11 cellular contexts compared by ENCODE assay signal in the genomic region with DNA sequence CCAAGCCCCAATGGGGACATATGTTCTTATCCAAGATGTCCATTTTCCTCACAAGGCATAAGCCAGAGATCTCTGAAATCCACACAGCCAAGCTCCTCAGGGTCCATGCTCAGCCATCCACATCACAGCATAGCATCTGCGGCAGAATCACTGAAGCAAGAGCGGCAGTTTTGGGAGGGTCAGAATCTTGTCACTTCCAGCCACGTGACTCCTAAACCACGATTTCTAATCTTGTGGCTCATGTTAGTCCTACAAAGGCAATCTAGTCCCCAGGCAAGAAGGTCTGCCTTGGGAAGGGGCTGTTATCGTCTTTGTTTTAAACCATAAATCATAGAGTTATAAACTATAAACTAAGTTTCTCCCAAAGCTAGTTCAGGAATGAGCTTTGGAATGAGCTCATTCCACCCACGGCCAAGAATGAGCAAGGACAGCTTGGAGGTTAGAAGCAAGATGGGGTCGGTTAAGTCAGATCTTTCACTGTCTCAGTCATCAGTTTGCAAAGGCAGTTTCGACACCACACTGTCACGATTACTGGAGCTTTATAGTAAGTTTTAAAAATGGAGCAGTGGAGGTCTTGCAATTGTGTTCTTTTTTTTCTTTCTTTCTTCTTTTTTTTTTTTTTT. TPM values are rescaled to one million over a fixed set of nuclear protein-coding genes. Genes with fewer than 3 reads are reported as not detected.
DNase-seq lines count a peak whose midpoint lies in the region; ATAC-seq and TF ChIP-seq lines count a peak whose summit lies in the region.
"Had no signal": no experiment of that assay in that cellular context is flagged by ENCODE, and none has a peak within 500 bp of the region (broad histone marks: within the 10 kb centered on the region; RNA-seq: fewer than 3 reads in every experiment).

No MANE protein-coding gene starts in this region.

- no peaks in the 10 kb centered on the region for H3K36me3 ChIP-seq in osteoblast (ENCODE audit: insufficient read depth, low read length)
- H3K36me3 ChIP-seq: right atrium auricular region, thoracic aorta had no signal

- H3K4me3 Mint-ChIP-seq in stimulated activated naive CD8-positive, alpha-beta T cell treated with anti-CD3 and anti-CD28 coated beads, Interleukin-15, amount 100 ng/mL, for 72 hours, result no peak overlapping the region
- H3K4me3 Mint-ChIP-seq: WTC11 had no signal

- peak overlapping the region; percentile 48 for H3K4me2 ChIP-seq in osteoblast (ENCODE audit: insufficient read depth, low read length)

- H3K4me3 ChIP-seq in choroid plexus epithelial cell (ENCODE audit: low read depth, low read length) (no peak overlapping the region), osteoblast (ENCODE audit: insufficient read depth, low read length) (no peak overlapping the region)
- H3K4me3 ChIP-seq: right atrium auricular region, thoracic aorta had no signal

- no peak for TF ChIP-seq CTCF in choroid plexus epithelial cell (conservative IDR thresholded peaks at IDR 0.05; ENCODE audit: low read depth, low read length)
- no peak for TF ChIP-seq CTCF in osteoblast (IDR thresholded peaks at IDR 0.05; ENCODE audit: extremely low read depth, low read depth, low read length)

- no peaks in the 10 kb centered on the region for H3K79me2 ChIP-seq in osteoblast (ENCODE audit: insufficient read depth, low read length)

- peaks cover 25% of the 10 kb centered on the region for H3K4me1 ChIP-seq in osteoblast (ENCODE audit: insufficient read depth, low read length)

- H3K4me1 Mint-ChIP-seq in stimulated activated naive CD8-positive, alpha-beta T cell treated with anti-CD3 and anti-CD28 coated beads, Interleukin-15, amount 100 ng/mL, for 72 hours, result no peaks in the 10 kb centered on the region

- in situ Hi-C loops in Caki2 (cut with HindIII; ENCODE audit: low pct_unique_long_range_greater_than_20kb, low sequenced_read_pairs), result loop anchor here (25.0 kb wide), 1 partner anchor 239 kb away; the partner anchor contains the start of gene USP36

- H3K27me3 Mint-ChIP-seq in stimulated activated naive CD8-positive, alpha-beta T cell treated with anti-CD3 and anti-CD28 coated beads, Interleukin-15, amount 100 ng/mL, for 72 hours, result peaks cover 16% of the 10 kb centered on the region

- ATAC-seq in stimulated activated naive CD8-positive, alpha-beta T cell treated with anti-CD3 and anti-CD28 coated beads, Interleukin-15, amount 100 ng/mL, for 72 hours, result no peak
- ATAC-seq in HG02973 (IDR thresholded peaks at IDR 0.05; ENCODE audit: unreplicated experiment) (no peak), HG02885 (IDR thresholded peaks at IDR 0.05; ENCODE audit: poor library complexity, unreplicated experiment) (no peak)

- no peaks in the 10 kb centered on the region for H3K9me3 ChIP-seq in osteoblast (ENCODE audit: low read depth, low read length)
- H3K9me3 ChIP-seq: right atrium auricular region, thoracic aorta had no signal

- DNase-seq in Caki2 (ENCODE audit: low read depth), result peak; percentile 32
- peak; percentile 31 for DNase-seq in M059J (ENCODE audit: low read depth)
- DNase-seq in choroid plexus epithelial cell (ENCODE audit: low read depth), result peak; percentile 42
- DNase-seq in osteoblast (ENCODE audit: insufficient read length, low spot score, missing footprints), result peak; percentile 84
- no peak for DNase-seq in stimulated activated naive CD8-positive, alpha-beta T cell treated with anti-CD3 and anti-CD28 coated beads, Interleukin-15, amount 100 ng/mL, for 72 hours
- no peak for DNase-seq in activated effector memory CD4-positive, alpha-beta T cell treated with Interleukin-2 at 50 U/mL for 16 hours

- no peaks in the 10 kb centered on the region for H4K20me1 ChIP-seq in osteoblast (ENCODE audit: insufficient read depth, low read length)

- H3K27ac ChIP-seq in osteoblast (ENCODE audit: low read depth, low read length), result peak overlapping the region; percentile 58
- H3K27ac ChIP-seq: right atrium auricular region, thoracic aorta had no signal

- H3K9me3 Mint-ChIP-seq in stimulated activated naive CD8-positive, alpha-beta T cell treated with anti-CD3 and anti-CD28 coated beads, Interleukin-15, amount 100 ng/mL, for 72 hours, result no peaks in the 10 kb centered on the region
- H3K9me3 Mint-ChIP-seq: WTC11 had no signal

- no peak overlapping the region for H3K27ac Mint-ChIP-seq in stimulated activated naive CD8-positive, alpha-beta T cell treated with anti-CD3 and anti-CD28 coated beads, Interleukin-15, amount 100 ng/mL, for 72 hours

- H3K27me3 ChIP-seq in osteoblast (ENCODE audit: insufficient read depth, low read length), result no peaks in the 10 kb centered on the region
- H3K27me3 ChIP-seq: right atrium auricular region had no signal

- peak overlapping the region; percentile 69 for H2AFZ ChIP-seq in osteoblast (ENCODE audit: low read length)

RNA-seq across cellular contexts. Expression of gene DNAH17, which starts 20.8 kb away (rescaled TPM):
- total RNA-seq in Caki2 (2014; rRNA removed; shearing (Covaris generic); ENCODE audit: low replicate concordance), result 0.41 TPM in 1 of 2 replicates, not detected in the other
- 0.05 TPM in 1 of 2 replicates, not detected in the other for total RNA-seq in M059J (2014; rRNA removed; shearing (Covaris generic))
- total RNA-seq in osteoblast, result under 0.01 TPM in 2 replicates

Comparison
In these comparisons a context has a peak if more than half of its experiments do, and no peak if none do; other contexts are left out.
1. DNase-seq: peak in Caki2 (single experiment), M059J (single experiment), choroid plexus epithelial cell (single experiment) and osteoblast (single experiment); none in stimulated activated naive CD8-positive, alpha-beta T cell treated with anti-CD3 and anti-CD28 coated beads, Interleukin-15, amount 100 ng/mL, for 72 hours (0 of 2) and activated effector memory CD4-positive, alpha-beta T cell treated with Interleukin-2 at 50 U/mL for 16 hours (single experiment).